In genomic region chr16:28295213-28295612, GRCh38 we compare ENCODE assay signal across 24 cellular contexts. TPM values are rescaled to one million over a fixed set of nuclear protein-coding genes. Genes with fewer than 3 reads are reported as not detected.
A peak's percentile ranks its signal among the peaks of the same experiment; 100 is the strongest.
DNase-seq lines count a peak whose midpoint lies in the region; ATAC-seq and TF ChIP-seq lines count a peak whose summit lies in the region.
"Had no signal": no experiment of that assay in that cellular context is flagged by ENCODE, and none has a peak within 500 bp of the region (broad histone marks: within the 10 kb centered on the region; RNA-seq: fewer than 3 reads in every experiment).

No MANE protein-coding gene starts in this region.

- no peaks in the 10 kb centered on the region for H3K27me3 ChIP-seq in BLaER1
- H3K27me3 ChIP-seq in CD8-positive, alpha-beta memory T cell (ENCODE audit: insufficient read depth, low read length, poor library complexity, severe bottlenecking), result no peaks in the 10 kb centered on the region
- H3K27me3 ChIP-seq: body of pancreas, testis had no signal

- H3K4me1 ChIP-seq in BLaER1 (peaks cover 80% of the 10 kb centered on the region), OCI-LY7 (ENCODE audit: insufficient read depth, low read length, poor library complexity, severe bottlenecking) (peaks cover 17% of the 10 kb centered on the region)
- peaks cover 78% of the 10 kb centered on the region for H3K4me1 ChIP-seq in CD8-positive, alpha-beta memory T cell (ENCODE audit: insufficient read depth, low read length)

- BruUV-seq in OCI-LY7 (replicated peaks; lab: Mats Ljungman, UMichigan), result no TSS peak

- H3K27me3 Mint-ChIP-seq in CD8-positive, alpha-beta memory T cell, result no peaks in the 10 kb centered on the region
- H3K27me3 Mint-ChIP-seq in activated naive CD8-positive, alpha-beta T cell treated with anti-CD3 and anti-CD28 coated beads, Interleukin-2, amount 50 U/mL, for 24 hours, result no peaks in the 10 kb centered on the region
- H3K27me3 Mint-ChIP-seq in natural killer cell (ENCODE audit: low read depth in 2 of 2), result no peaks in the 10 kb centered on the region

- peak overlapping the region; percentile 87 to 98 (median 91) for H3K4me3 Mint-ChIP-seq in CD8-positive, alpha-beta memory T cell
- peak overlapping the region; percentile 74 for H3K4me3 Mint-ChIP-seq in activated naive CD8-positive, alpha-beta T cell treated with anti-CD3 and anti-CD28 coated beads, Interleukin-2, amount 50 U/mL, for 24 hours
- H3K4me3 Mint-ChIP-seq in natural killer cell, result peak overlapping the region; percentile 86

- H2AFZ ChIP-seq in OCI-LY7 (ENCODE audit: low read length), result no peak overlapping the region

- no peak for TF ChIP-seq CTCF in natural killer cell (IDR thresholded peaks at IDR 0.05)
- no peak for TF ChIP-seq CTCF in OCI-LY7 (conservative IDR thresholded peaks at IDR 0.05; ENCODE audit: low read length)

- H3K9me3 ChIP-seq in BLaER1 (no peaks in the 10 kb centered on the region), OCI-LY7 (ENCODE audit: low read length) (no peaks in the 10 kb centered on the region)
- no peaks in the 10 kb centered on the region for H3K9me3 ChIP-seq in CD8-positive, alpha-beta memory T cell (ENCODE audit: low read length)
- H3K9me3 ChIP-seq: body of pancreas, mucosa of descending colon, testis had no signal

- peaks cover 66% of the 10 kb centered on the region for H4K20me1 ChIP-seq in BLaER1
- H4K20me1 ChIP-seq in OCI-LY7 (ENCODE audit: insufficient read depth, low read length), result no peaks in the 10 kb centered on the region; the same call in 1 of the 2 replicates

- peaks cover 66 to 79% (median 77%) of the 10 kb centered on the region in 3 donors for H3K4me1 Mint-ChIP-seq in CD8-positive, alpha-beta memory T cell
- H3K4me1 Mint-ChIP-seq in activated naive CD8-positive, alpha-beta T cell treated with anti-CD3 and anti-CD28 coated beads, Interleukin-2, amount 50 U/mL, for 24 hours, result peaks cover 60% of the 10 kb centered on the region
- H3K4me1 Mint-ChIP-seq in natural killer cell, result peaks cover 68 to 72% of the 10 kb centered on the region in 2 donors

- H3K4me2 ChIP-seq in BLaER1, result peak overlapping the region; percentile 98
- no peak overlapping the region for H3K4me2 ChIP-seq in OCI-LY7 (ENCODE audit: low read length)

- no peak for DNase-seq in CD8-positive, alpha-beta memory T cell
- DNase-seq in activated naive CD8-positive, alpha-beta T cell treated with anti-CD3 and anti-CD28 coated beads, Interleukin-2, amount 50 U/mL, for 24 hours, result no peak
- DNase-seq in natural killer cell, result no peak
- no peak for DNase-seq in AML-193 (lab: John Stamatoyannopoulos, UW)
- no peak for DNase-seq in OCI-LY7 (ENCODE audit: low spot score)
- DNase-seq: activated gamma-delta T cell; body of pancreas; cortex of kidney; DMS153; foreskin melanocyte; KG1; mucosa of descending colon; NCI-H1048; NCI-H2171; NCI-H774; stimulated activated CD4-positive, alpha-beta T cell treated with anti-CD3 and anti-CD28 coated beads, Interleukin-4, amount 100 ng/mL, for 4 hours; stimulated activated CD8-positive, alpha-beta memory T cell treated with anti-CD3 and anti-CD28 coated beads, Interleukin-4, amount 100 ng/mL, for 48 hours; testis had no signal

- H3K9me3 Mint-ChIP-seq in CD8-positive, alpha-beta memory T cell, result no peaks in the 10 kb centered on the region
- no peaks in the 10 kb centered on the region for H3K9me3 Mint-ChIP-seq in activated naive CD8-positive, alpha-beta T cell treated with anti-CD3 and anti-CD28 coated beads, Interleukin-2, amount 50 U/mL, for 24 hours
- H3K9me3 Mint-ChIP-seq in natural killer cell, result no peaks in the 10 kb centered on the region

- peak overlapping the region; percentile 99; the same call in 1 of the 2 replicates for H3K9ac ChIP-seq in BLaER1

- H3K79me2 ChIP-seq in OCI-LY7 (ENCODE audit: insufficient read depth, low read depth, low read length), result no peaks in the 10 kb centered on the region

- POLR2A ChIA-PET in CD8-positive, alpha-beta memory T cell (lab: Charles Lee), result no interaction called here
- POLR2A ChIA-PET in OCI-LY7 (lab: Charles Lee), result no interaction called here

- CTCF ChIA-PET in CD8-positive, alpha-beta memory T cell (lab: Charles Lee), result interaction anchor here (1.9 to 5.6 kb wide), 2 partner anchors 18 to 22 kb away, joined by 9 to 39 read pairs; no protein-coding TSS in a partner anchor
- CTCF ChIA-PET in OCI-LY7 (lab: Charles Lee; ENCODE audit: unreplicated experiment), result no interaction called here

- intact Hi-C loops in natural killer cell (cut with micrococcal nuclease) (no loop called here), OCI-LY7 (cut with micrococcal nuclease; ENCODE audit: unreplicated experiment) (no loop called here)

- peaks cover 0 to 15% (median 2%) of the 10 kb centered on the region in 3 donors for H3K36me3 Mint-ChIP-seq in CD8-positive, alpha-beta memory T cell
- H3K36me3 Mint-ChIP-seq in activated naive CD8-positive, alpha-beta T cell treated with anti-CD3 and anti-CD28 coated beads, Interleukin-2, amount 50 U/mL, for 24 hours (ENCODE audit: low read depth), result no peaks in the 10 kb centered on the region
- H3K36me3 Mint-ChIP-seq in natural killer cell, result no peaks in the 10 kb centered on the region

- H3K9me2 ChIP-seq in OCI-LY7 (ENCODE audit: insufficient read depth, low read length), result no peaks in the 10 kb centered on the region

- ATAC-seq in activated naive CD8-positive, alpha-beta T cell treated with anti-CD3 and anti-CD28 coated beads, Interleukin-2, amount 50 U/mL, for 24 hours, result no peak
- no peak for ATAC-seq in natural killer cell
- ATAC-seq in GM18909 (IDR thresholded peaks at IDR 0.05; ENCODE audit: poor library complexity, unreplicated experiment), result no peak
- ATAC-seq: body of pancreas, left lobe of liver, mucosa of descending colon, Panc1 had no signal

- peak overlapping the region; percentile 19; the same call in 1 of the 2 replicates for H3K27ac ChIP-seq in BLaER1
- no peak overlapping the region for H3K27ac ChIP-seq in CD8-positive, alpha-beta memory T cell (ENCODE audit: low read depth, low read length)
- H3K27ac ChIP-seq in OCI-LY7 (ENCODE audit: low read depth, low read length, poor library complexity, severe bottlenecking), result no peak overlapping the region
- H3K27ac ChIP-seq: body of pancreas, epithelial cell of prostate, SK-N-MC, testis had no signal

- peak overlapping the region; percentile 52 to 91 (median 81) for H3K27ac Mint-ChIP-seq in CD8-positive, alpha-beta memory T cell
- no peak overlapping the region for H3K27ac Mint-ChIP-seq in activated naive CD8-positive, alpha-beta T cell treated with anti-CD3 and anti-CD28 coated beads, Interleukin-2, amount 50 U/mL, for 24 hours
- H3K27ac Mint-ChIP-seq in natural killer cell, result peak overlapping the region; percentile 71 to 85

- H3K36me3 ChIP-seq in BLaER1 (peaks cover 36% of the 10 kb centered on the region), OCI-LY7 (ENCODE audit: insufficient read depth, low read length) (no peaks in the 10 kb centered on the region)
- no peaks in the 10 kb centered on the region for H3K36me3 ChIP-seq in CD8-positive, alpha-beta memory T cell (ENCODE audit: insufficient read depth, low read length)

- H3K4me3 ChIP-seq in BLaER1, result 0 out of 2 replicates have a peak overlapping the region, but pooled peaks have one; percentile 99
- H3K4me3 ChIP-seq in CD8-positive, alpha-beta memory T cell (ENCODE audit: low read length), result peak overlapping the region; percentile 90
- H3K4me3 ChIP-seq in OCI-LY7 (ENCODE audit: low read depth, low read length, poor library complexity, severe bottlenecking), result no peak overlapping the region
- H3K4me3 ChIP-seq: body of pancreas, mucosa of descending colon, SK-N-MC, testis had no signal

RNA-seq across cellular contexts. Expression of gene SBK1, which starts 2.9 kb away (rescaled TPM):
- total RNA-seq in CD8-positive, alpha-beta memory T cell, result 1 to 10 TPM; 3.9 to 4.1 TPM
- 20.3 TPM for polyA plus RNA-seq in CD8-positive, alpha-beta memory T cell
- 10 to 100 TPM; 59.3 to 60.9 (median 59.8) TPM for total RNA-seq in natural killer cell
- total RNA-seq in OCI-LY7 (2014; rRNA removed; shearing (Covaris generic)), result 0.22 and 0.46 TPM in 2 replicates
- total RNA-seq in OCI-LY7 (2022), result 0.63 TPM in 2 replicates

Comparison
In these comparisons a context has a peak if more than half of its experiments do, and no peak if none do; other contexts are left out.
1. RNA of gene SBK1, which starts 2.9 kb away (total RNA-seq): 59.3 to 60.9 TPM in natural killer cell; 3.9 to 4.1 TPM in CD8-positive, alpha-beta memory T cell and 0.22 to 0.63 TPM in OCI-LY7; every median in the first group is over 10 times any median in the second.
2. Peak in every context shown above with its lines, with median percentiles within 50 percentile points of each other: H3K4me3 Mint-ChIP-seq.